9 cellular contexts compared by ENCODE assay signal in genomic region chr5:141524604-141525597, GRCh38. TPM values are rescaled to one million over a fixed set of nuclear protein-coding genes. Genes with fewer than 3 reads are reported as not detected.
DNase-seq lines count a peak whose midpoint lies in the region; ATAC-seq and TF ChIP-seq lines count a peak whose summit lies in the region.
"Had no signal": no experiment of that assay in that cellular context is flagged by ENCODE, and none has a peak within 500 bp of the region (broad histone marks: within the 10 kb centered on the region; RNA-seq: fewer than 3 reads in every experiment).

No MANE protein-coding gene starts in this region.

- WGBS in lung, 2 donors: 41% methylated on average over 12 of the region's 12 CpGs

- peak; percentile 85 for ATAC-seq in CD8-positive, alpha-beta T cell
- ATAC-seq in GM19452 (IDR thresholded peaks at IDR 0.05; ENCODE audit: unreplicated experiment) (peak; percentile 79), HG03469 (IDR thresholded peaks at IDR 0.05; ENCODE audit: unreplicated experiment) (peak; percentile 39), lung (ENCODE audit: insufficient read depth, low FRiP score) (peak; percentile 81)
- ATAC-seq in effector memory CD8-positive, alpha-beta T cell (replicated peaks): peak; percentile 85

- intact Hi-C loops in CD8-positive, alpha-beta T cell (cut with DNase I, micrococcal nuclease): loop anchor here (1.0 to 5.0 kb wide), 9 partner anchors 32 to 567 kb away; partner anchors contain the start of genes PCDHGA10 (in 2 of the 2), TAF7 (in 2 of the 2) and PCDHGB7 (in 1 of the 2)

- peaks cover 16% of the 10 kb centered on the region for H3K4me1 Mint-ChIP-seq in CD8-positive, alpha-beta T cell (ENCODE audit: low read depth)
- H3K4me1 Mint-ChIP-seq in activated CD4-positive, alpha-beta memory T cell treated with anti-CD3 and anti-CD28 coated beads, Interleukin-2, amount 10 ng/mL, durations not matched to agents 7 days and 5 days: peaks cover 25% of the 10 kb centered on the region
- peaks cover 7 to 14% of the 10 kb centered on the region in 2 donors for H3K4me1 Mint-ChIP-seq in effector memory CD8-positive, alpha-beta T cell (ENCODE audit: low read depth in 2 of 2)

- POLR2A ChIA-PET in CD8-positive, alpha-beta T cell (lab: Charles Lee): interaction anchor here (0.6 kb wide), 1 partner anchor 96 kb away, joined by 3 read pairs; no protein-coding TSS in a partner anchor
- POLR2A ChIA-PET in activated CD4-positive, alpha-beta memory T cell treated with anti-CD3 and anti-CD28 coated beads, Interleukin-2, amount 10 ng/mL, durations not matched to agents 7 days and 5 days (lab: Charles Lee): interaction anchor here (1.0 to 1.1 kb wide), 3 partner anchors 10 to 112 kb away, joined by 3 to 5 read pairs (median 4); no protein-coding TSS in a partner anchor

- no peaks in the 10 kb centered on the region for H3K27me3 Mint-ChIP-seq in CD8-positive, alpha-beta T cell (ENCODE audit: low read depth)
- no peaks in the 10 kb centered on the region for H3K27me3 Mint-ChIP-seq in activated CD4-positive, alpha-beta memory T cell treated with anti-CD3 and anti-CD28 coated beads, Interleukin-2, amount 10 ng/mL, durations not matched to agents 7 days and 5 days
- no peaks in the 10 kb centered on the region for H3K27me3 Mint-ChIP-seq in effector memory CD8-positive, alpha-beta T cell
- H3K27me3 Mint-ChIP-seq: dendritic cell treated with granulocyte-macrophage colony-stimulating factor and Interleukin-4, amounts not matched to agents 40 ng/mL and 50 ng/mL, for 4 days had no signal

- H3K27ac ChIP-seq in CD8-positive, alpha-beta T cell (ENCODE audit: low read depth, low read length): no peak overlapping the region
- peak overlapping the region; percentile 41 to 59 for H3K27ac ChIP-seq in lung (ENCODE audit: low read depth in 1 of 2, low read length in 1 of 2)

- TF ChIP-seq CTCF in CD8-positive, alpha-beta T cell (IDR thresholded peaks at IDR 0.05): peak; percentile 98
- peak; percentile 97 for TF ChIP-seq CTCF in lung (IDR thresholded peaks at IDR 0.05; ENCODE audit: control extremely low read depth, extremely low read depth)

- no peak overlapping the region for H3K4me3 Mint-ChIP-seq in CD8-positive, alpha-beta T cell
- no peak overlapping the region for H3K4me3 Mint-ChIP-seq in activated CD4-positive, alpha-beta memory T cell treated with anti-CD3 and anti-CD28 coated beads, Interleukin-2, amount 10 ng/mL, durations not matched to agents 7 days and 5 days
- no peak overlapping the region for H3K4me3 Mint-ChIP-seq in effector memory CD8-positive, alpha-beta T cell
- H3K4me3 Mint-ChIP-seq: dendritic cell treated with granulocyte-macrophage colony-stimulating factor and Interleukin-4, amounts not matched to agents 40 ng/mL and 50 ng/mL, for 4 days had no signal

- H3K4me3 ChIP-seq in CD8-positive, alpha-beta T cell (ENCODE audit: low read depth, low read length): no peak overlapping the region
- no peak overlapping the region for H3K4me3 ChIP-seq in lung

- H3K27ac Mint-ChIP-seq in CD8-positive, alpha-beta T cell: peak overlapping the region; percentile 72
- no peak overlapping the region for H3K27ac Mint-ChIP-seq in activated CD4-positive, alpha-beta memory T cell treated with anti-CD3 and anti-CD28 coated beads, Interleukin-2, amount 10 ng/mL, durations not matched to agents 7 days and 5 days
- H3K27ac Mint-ChIP-seq in effector memory CD8-positive, alpha-beta T cell: peak overlapping the region; percentile 42 to 70
- H3K27ac Mint-ChIP-seq: dendritic cell treated with granulocyte-macrophage colony-stimulating factor and Interleukin-4, amounts not matched to agents 40 ng/mL and 50 ng/mL, for 4 days had no signal

- H3K9me3 ChIP-seq in CD8-positive, alpha-beta T cell (ENCODE audit: low read length): no peaks in the 10 kb centered on the region
- H3K9me3 ChIP-seq in lung (ENCODE audit: control insufficient read depth in 2 of 2, insufficient read depth in 1 of 2, low read length in 1 of 2): no peaks in the 10 kb centered on the region

- no peaks in the 10 kb centered on the region for H3K27me3 ChIP-seq in CD8-positive, alpha-beta T cell (ENCODE audit: insufficient read depth, low read length)
- no peaks in the 10 kb centered on the region for H3K27me3 ChIP-seq in lung (ENCODE audit: control insufficient read depth, insufficient read depth)

- no peaks in the 10 kb centered on the region for H3K4me1 ChIP-seq in CD8-positive, alpha-beta T cell (ENCODE audit: insufficient read depth, low read length)
- H3K4me1 ChIP-seq in lung (ENCODE audit: control insufficient read depth in 2 of 2, insufficient read depth in 2 of 2, low read length in 2 of 2): peaks cover 8 to 21% of the 10 kb centered on the region in 2 donors

- peaks cover 47% of the 10 kb centered on the region for H3K36me3 ChIP-seq in CD8-positive, alpha-beta T cell (ENCODE audit: insufficient read depth, low read length)
- peaks cover 11 to 40% of the 10 kb centered on the region in 2 donors for H3K36me3 ChIP-seq in lung (ENCODE audit: control insufficient read depth in 2 of 2, insufficient read depth in 2 of 2, low read length in 2 of 2)

- peaks cover 34% of the 10 kb centered on the region for H3K36me3 Mint-ChIP-seq in CD8-positive, alpha-beta T cell
- peaks cover 92% of the 10 kb centered on the region for H3K36me3 Mint-ChIP-seq in activated CD4-positive, alpha-beta memory T cell treated with anti-CD3 and anti-CD28 coated beads, Interleukin-2, amount 10 ng/mL, durations not matched to agents 7 days and 5 days (ENCODE audit: low read depth)
- H3K36me3 Mint-ChIP-seq in effector memory CD8-positive, alpha-beta T cell (ENCODE audit: insufficient read depth): peaks cover 74% of the 10 kb centered on the region

- H3K9me3 Mint-ChIP-seq in CD8-positive, alpha-beta T cell: no peaks in the 10 kb centered on the region
- no peaks in the 10 kb centered on the region for H3K9me3 Mint-ChIP-seq in activated CD4-positive, alpha-beta memory T cell treated with anti-CD3 and anti-CD28 coated beads, Interleukin-2, amount 10 ng/mL, durations not matched to agents 7 days and 5 days
- H3K9me3 Mint-ChIP-seq in effector memory CD8-positive, alpha-beta T cell: no peaks in the 10 kb centered on the region
- H3K9me3 Mint-ChIP-seq: dendritic cell treated with granulocyte-macrophage colony-stimulating factor and Interleukin-4, amounts not matched to agents 40 ng/mL and 50 ng/mL, for 4 days had no signal

- CTCF ChIA-PET in CD8-positive, alpha-beta T cell (lab: Charles Lee): interaction anchor here (0.6 to 8.5 kb wide), 30 partner anchors 11 to 441 kb away, joined by 3 to 104 read pairs (median 4); partner anchors contain the start of genes PCDHGA1, PCDHGA10, PCDHGA11 and PCDHGA2
- CTCF ChIA-PET in activated CD4-positive, alpha-beta memory T cell treated with anti-CD3 and anti-CD28 coated beads, Interleukin-2, amount 10 ng/mL, durations not matched to agents 7 days and 5 days (lab: Charles Lee): interaction anchor here (0.6 to 6.1 kb wide), 17 partner anchors 9 to 204 kb away, joined by 3 to 57 read pairs (median 4); partner anchors contain the start of genes PCDHGA1, PCDHGA10, PCDHGA11 and PCDHGA12

- DNase-seq in CD8-positive, alpha-beta T cell: peak in 6 of 7 experiments; percentile 15 to 69 (median 52)
- DNase-seq in NCI-H524 (lab: John Stamatoyannopoulos, UW) (peak; percentile 92 to 96), lung (ENCODE audit: low spot score) (peak; percentile 84)
- peak; percentile 51 for DNase-seq in activated CD4-positive, alpha-beta memory T cell treated with anti-CD3 and anti-CD28 coated beads, Interleukin-2, amount 10 ng/mL, durations not matched to agents 7 days and 5 days
- peak; percentile 38 to 49 (median 45) for DNase-seq in effector memory CD8-positive, alpha-beta T cell
- peak; percentile 13 for DNase-seq in stimulated activated CD8-positive, alpha-beta memory T cell treated with anti-CD3 and anti-CD28 coated beads, Interleukin-15, amount 100 ng/mL, for 1 hour (ENCODE audit: low read depth)

RNA-seq across cellular contexts. Expression of gene PCDHGC5, which starts 36.0 kb away (rescaled TPM):
- not detected for total RNA-seq in CD8-positive, alpha-beta T cell
- total RNA-seq in activated CD4-positive, alpha-beta memory T cell treated with anti-CD3 and anti-CD28 coated beads, Interleukin-2, amount 10 ng/mL, durations not matched to agents 7 days and 5 days: not detected
- 1 to 10 TPM; 2.7 to 5.1 TPM for total RNA-seq in lung
- under 1 TPM; 0.14 to 0.39 TPM for polyA plus RNA-seq in lung

RNA-seq across cellular contexts. Expression of gene PCDHGC4, which starts 40.1 kb away (rescaled TPM):
- total RNA-seq in CD8-positive, alpha-beta T cell: not detected
- not detected for total RNA-seq in activated CD4-positive, alpha-beta memory T cell treated with anti-CD3 and anti-CD28 coated beads, Interleukin-2, amount 10 ng/mL, durations not matched to agents 7 days and 5 days
- total RNA-seq in lung: 1 to 10 TPM; 3.1 to 8.7 TPM
- polyA plus RNA-seq in lung: under 1 TPM; 0.08 to 0.24 TPM

RNA-seq across cellular contexts. Expression of gene PCDHGC3, which starts 49.1 kb away (rescaled TPM):
- total RNA-seq in CD8-positive, alpha-beta T cell: not detected
- total RNA-seq in activated CD4-positive, alpha-beta memory T cell treated with anti-CD3 and anti-CD28 coated beads, Interleukin-2, amount 10 ng/mL, durations not matched to agents 7 days and 5 days: not detected
- total RNA-seq in lung: 100 to 1,000 TPM in 1 of 2 donors, 10 to 100 TPM in 1; 63.9 to 116 TPM
- polyA plus RNA-seq in lung: 10 to 100 TPM; 44.8 to 73.4 TPM

Comparison
In these comparisons a context has a peak if more than half of its experiments do, and no peak if none do; other contexts are left out.
1. DNase-seq: peak in every context shown above with its lines; median percentile 94 in NCI-H524; 84 in lung; 52 in CD8-positive, alpha-beta T cell; 51 in activated CD4-positive, alpha-beta memory T cell treated with anti-CD3 and anti-CD28 coated beads, Interleukin-2, amount 10 ng/mL, durations not matched to agents 7 days and 5 days; 45 in effector memory CD8-positive, alpha-beta T cell; 13 in stimulated activated CD8-positive, alpha-beta memory T cell treated with anti-CD3 and anti-CD28 coated beads, Interleukin-15, amount 100 ng/mL, for 1 hour.
2. RNA of gene PCDHGC3, which starts 49.1 kb away (total RNA-seq): 63.9 to 116 TPM in lung; not detected in activated CD4-positive, alpha-beta memory T cell treated with anti-CD3 and anti-CD28 coated beads, Interleukin-2, amount 10 ng/mL, durations not matched to agents 7 days and 5 days and not detected in CD8-positive, alpha-beta T cell; every median in the first group is over 10 times any median in the second.
3. Peak in every context shown above with its lines, with median percentiles within 50 percentile points of each other: ATAC-seq.